8 cellular contexts compared by ENCODE assay signal in genomic region chr5:128498844-128499455, GRCh38. TPM values are rescaled to one million over a fixed set of nuclear protein-coding genes. Genes with fewer than 3 reads are reported as not detected.
DNase-seq lines count a peak whose midpoint lies in the region; ATAC-seq and TF ChIP-seq lines count a peak whose summit lies in the region.

No MANE protein-coding gene starts in this region.

- DNase-seq in Right ventricle myocardium superior (no peak), left cardiac atrium (no peak), NCI-H69 (lab: John Stamatoyannopoulos, UW) (peak; percentile 79), epithelial cell of proximal tubule (ENCODE audit: low read depth) (peak; percentile 36), renal cortical epithelial cell (ENCODE audit: low read depth) (peak; percentile 72), DMS79 treated with DMSO at 0.1 percent for 48 hours (lab: John Stamatoyannopoulos, UW) (no peak)
- no peak for DNase-seq in activated CD8-positive, alpha-beta memory T cell treated with anti-CD3 and anti-CD28 coated beads, Interleukin-2, amount 50 U/mL, for 4 hours

- TF ChIP-seq CTCF in epithelial cell of proximal tubule (conservative IDR thresholded peaks at IDR 0.05; ENCODE audit: low read depth, low read length): peak; percentile 66

- intact Hi-C loops in Right ventricle myocardium superior (cut with DNase I) (loop anchor here (2.0 kb wide), 1 partner anchor 284 kb away; no protein-coding TSS in a partner anchor), left cardiac atrium (cut with DNase I) (loop anchor here (5.0 kb wide), 2 partner anchors 287 to 932 kb away; no protein-coding TSS in a partner anchor)

- H3K4me3 ChIP-seq in epithelial cell of proximal tubule (ENCODE audit: low read depth, low read length): no peak overlapping the region

- ATAC-seq in Right ventricle myocardium superior (ENCODE audit: poor library complexity) (peak; percentile 65), left cardiac atrium (no peak), GM21576 (IDR thresholded peaks at IDR 0.05; ENCODE audit: unreplicated experiment) (no peak)

RNA-seq across cellular contexts. Expression of gene FBN2, which starts 39.1 kb away (rescaled TPM):
- total RNA-seq in Right ventricle myocardium superior (23.5 TPM), left cardiac atrium (1 to 10 TPM; 1.6 to 6.9 TPM), epithelial cell of proximal tubule (7.6 and 19.0 TPM in 2 replicates), renal cortical epithelial cell (24.5 and 50.9 TPM in 2 replicates)

Comparison
In these comparisons a context has a peak if more than half of its experiments do, and no peak if none do; other contexts are left out.
1. DNase-seq: peak in NCI-H69 (single experiment), epithelial cell of proximal tubule (single experiment) and renal cortical epithelial cell (single experiment); none in Right ventricle myocardium superior (single experiment), left cardiac atrium (single experiment), activated CD8-positive, alpha-beta memory T cell treated with anti-CD3 and anti-CD28 coated beads, Interleukin-2, amount 50 U/mL, for 4 hours (single experiment) and DMS79 treated with DMSO at 0.1 percent for 48 hours (single experiment).